In genomic region chrX:9888953-9889470, GRCh38 we compare ENCODE assay signal across 18 cellular contexts.
A peak's percentile ranks its signal among the peaks of the same experiment; 100 is the strongest.
DNase-seq lines count a peak whose midpoint lies in the region; ATAC-seq, FAIRE-seq and TF ChIP-seq lines count a peak whose summit lies in the region.
"Had no signal": no experiment of that assay in that cellular context is flagged by ENCODE, and none has a peak within 500 bp of the region (broad histone marks: within the 10 kb centered on the region; RNA-seq: fewer than 3 reads in every experiment).

No MANE protein-coding gene starts in this region.

- no peaks in the 10 kb centered on the region for H3K9me3 ChIP-seq in astrocyte (ENCODE audit: insufficient read depth, low read depth, low read length)
- H3K9me3 ChIP-seq: BLaER1 treated with 17β-estradiol and CSF1 and Interleukin-3, amounts not matched to agents 10 nM and 100 nM had no signal

- H3K36me3 ChIP-seq in BJ (ENCODE audit: control insufficient read depth, insufficient read depth, low read length) (no peaks in the 10 kb centered on the region), astrocyte (ENCODE audit: insufficient read depth, low read length) (no peaks in the 10 kb centered on the region)
- H3K36me3 ChIP-seq: BLaER1 treated with 17β-estradiol and CSF1 and Interleukin-3, amounts not matched to agents 10 nM and 100 nM had no signal

- no peaks in the 10 kb centered on the region for H3K36me3 Mint-ChIP-seq in HFFc6 (ENCODE audit: low read depth)
- H3K36me3 Mint-ChIP-seq in astrocyte (ENCODE audit: low read depth, unreplicated experiment): no peaks in the 10 kb centered on the region
- no peaks in the 10 kb centered on the region for H3K36me3 Mint-ChIP-seq in stimulated activated naive B cell treated with anti-CD40 and anti-IgM and Interleukin-4, amounts not matched to agents 10 μg/mL and 1 μg/mL and 100 μg/mL, for 72 hours
- H3K36me3 Mint-ChIP-seq: CD4-positive, CD25-positive, alpha-beta regulatory T cell had no signal

- H3K4me1 Mint-ChIP-seq in HFFc6 (ENCODE audit: low read depth) (peaks cover 15% of the 10 kb centered on the region), astrocyte (ENCODE audit: low read depth, unreplicated experiment) (peaks cover 5% of the 10 kb centered on the region)
- peaks cover 2 to 5% of the 10 kb centered on the region in 2 donors for H3K4me1 Mint-ChIP-seq in stimulated activated naive B cell treated with anti-CD40 and anti-IgM and Interleukin-4, amounts not matched to agents 10 μg/mL and 1 μg/mL and 100 μg/mL, for 72 hours
- H3K4me1 Mint-ChIP-seq: CD4-positive, CD25-positive, alpha-beta regulatory T cell had no signal

- no peak overlapping the region for H3K27ac ChIP-seq in astrocyte (ENCODE audit: low read depth, low read length)
- H3K27ac ChIP-seq: BLaER1 treated with 17β-estradiol and CSF1 and Interleukin-3, amounts not matched to agents 10 nM and 100 nM had no signal

- H3K4me3 Mint-ChIP-seq in HFFc6: no peak overlapping the region
- no peak overlapping the region for H3K4me3 Mint-ChIP-seq in astrocyte (ENCODE audit: unreplicated experiment)
- no peak overlapping the region for H3K4me3 Mint-ChIP-seq in stimulated activated naive B cell treated with anti-CD40 and anti-IgM and Interleukin-4, amounts not matched to agents 10 μg/mL and 1 μg/mL and 100 μg/mL, for 72 hours
- H3K4me3 Mint-ChIP-seq: CD4-positive, CD25-positive, alpha-beta regulatory T cell; GM23338 had no signal

- no peaks in the 10 kb centered on the region for H3K79me2 ChIP-seq in astrocyte (ENCODE audit: insufficient read depth, low read length)

- CTCF ChIA-PET in BJ (lab: Yijun Ruan, JAX): interaction anchor here (0.8 kb wide), 2 partner anchors 8 to 17 kb away, joined by 3 read pairs; no protein-coding TSS in a partner anchor

- H3K9me3 Mint-ChIP-seq in HFFc6 (no peaks in the 10 kb centered on the region), astrocyte (ENCODE audit: unreplicated experiment) (no peaks in the 10 kb centered on the region)
- H3K9me3 Mint-ChIP-seq in stimulated activated naive B cell treated with anti-CD40 and anti-IgM and Interleukin-4, amounts not matched to agents 10 μg/mL and 1 μg/mL and 100 μg/mL, for 72 hours: no peaks in the 10 kb centered on the region
- H3K9me3 Mint-ChIP-seq: CD4-positive, CD25-positive, alpha-beta regulatory T cell; GM23338 had no signal

- H3K27me3 ChIP-seq in BJ (ENCODE audit: control insufficient read depth, insufficient read depth, low read length): peaks cover 3% of the 10 kb centered on the region; the same call in 1 of the 2 replicates
- no peaks in the 10 kb centered on the region for H3K27me3 ChIP-seq in astrocyte (ENCODE audit: insufficient read depth, low read length)
- H3K27me3 ChIP-seq: BLaER1 treated with 17β-estradiol and CSF1 and Interleukin-3, amounts not matched to agents 10 nM and 100 nM had no signal

- H3K9ac ChIP-seq in astrocyte (ENCODE audit: low read length): no peak overlapping the region
- H3K9ac ChIP-seq: BLaER1 treated with 17β-estradiol and CSF1 and Interleukin-3, amounts not matched to agents 10 nM and 100 nM had no signal

- no peak overlapping the region for H3K4me2 ChIP-seq in astrocyte (ENCODE audit: low read length)
- H3K4me2 ChIP-seq: GM23338 had no signal

- peaks cover 2% of the 10 kb centered on the region; the same call in 1 of the 2 replicates for H3K27me3 Mint-ChIP-seq in HFFc6 (ENCODE audit: insufficient read depth)
- no peaks in the 10 kb centered on the region for H3K27me3 Mint-ChIP-seq in astrocyte (ENCODE audit: low read depth, unreplicated experiment)
- peaks cover 6% of the 10 kb centered on the region in 2 donors for H3K27me3 Mint-ChIP-seq in stimulated activated naive B cell treated with anti-CD40 and anti-IgM and Interleukin-4, amounts not matched to agents 10 μg/mL and 1 μg/mL and 100 μg/mL, for 72 hours
- H3K27me3 Mint-ChIP-seq: CD4-positive, CD25-positive, alpha-beta regulatory T cell had no signal

- ATAC-seq in GM19035 (IDR thresholded peaks at IDR 0.05; ENCODE audit: unreplicated experiment): no peak
- ATAC-seq in stimulated activated naive B cell treated with anti-CD40 and anti-IgM and Interleukin-4, amounts not matched to agents 10 μg/mL and 1 μg/mL and 100 μg/mL, for 72 hours (replicated peaks): no peak
- ATAC-seq: GM23338 had no signal

- H2AFZ ChIP-seq in astrocyte (ENCODE audit: low read depth, low read length): no peak overlapping the region
- H2AFZ ChIP-seq: GM23338 had no signal

- H3K4me3 ChIP-seq in BJ (ENCODE audit: low read depth, low read length) (no peak overlapping the region), astrocyte (ENCODE audit: insufficient read depth, low read depth, low read length) (no peak overlapping the region)
- H3K4me3 ChIP-seq: BLaER1 treated with 17β-estradiol and CSF1 and Interleukin-3, amounts not matched to agents 10 nM and 100 nM; GM23338 had no signal

- H3K27ac Mint-ChIP-seq in HFFc6 (no peak overlapping the region), astrocyte (ENCODE audit: unreplicated experiment) (no peak overlapping the region)
- no peak overlapping the region for H3K27ac Mint-ChIP-seq in stimulated activated naive B cell treated with anti-CD40 and anti-IgM and Interleukin-4, amounts not matched to agents 10 μg/mL and 1 μg/mL and 100 μg/mL, for 72 hours
- H3K27ac Mint-ChIP-seq: GM23338 had no signal

- POLR2A ChIA-PET in BJ (lab: Charles Lee): no interaction called here

- FAIRE-seq in astrocyte (lab: Jason Lieb, UNC): peak; percentile 74
- FAIRE-seq: A204.1, GM12892 had no signal

- no peaks in the 10 kb centered on the region for H3K4me1 ChIP-seq in astrocyte (ENCODE audit: insufficient read depth, low read length)

- no peaks in the 10 kb centered on the region for H4K20me1 ChIP-seq in astrocyte (ENCODE audit: insufficient read depth, low read length)
- H4K20me1 ChIP-seq: BLaER1 treated with 17β-estradiol and CSF1 and Interleukin-3, amounts not matched to agents 10 nM and 100 nM had no signal

- no peak for TF ChIP-seq CTCF in BJ (IDR thresholded peaks at IDR 0.05; ENCODE audit: insufficient read depth, low read depth, low read length)
- no peak for TF ChIP-seq CTCF in HFFc6 (IDR thresholded peaks at IDR 0.05)
- TF ChIP-seq CTCF in astrocyte (IDR thresholded peaks at IDR 0.05; ENCODE audit: insufficient read depth, low read depth, low read length): no peak
- TF ChIP-seq CTCF in GM13976 (IDR thresholded peaks at IDR 0.05; ENCODE audit: borderline replicate concordance, control extremely low read depth, extremely low read depth, insufficient read depth, missing control alignments): no peak

- DNase-seq in BJ (ENCODE audit: low read depth) (peak; percentile 55), HFFc6 (peak; percentile 48), astrocyte (ENCODE audit: low read depth) (no peak), NCI-H1417 (lab: John Stamatoyannopoulos, UW) (no peak), GM13976 (ENCODE audit: low spot score) (no peak)
- no peak for DNase-seq in stimulated activated naive B cell treated with anti-CD40 and anti-IgM and Interleukin-4, amounts not matched to agents 10 μg/mL and 1 μg/mL and 100 μg/mL, for 72 hours
- DNase-seq: AML-193; Calu3; CD4-positive, CD25-positive, alpha-beta regulatory T cell; DMS 273 treated with DMSO at 0.1 percent for 48 hours; GDM1; H7; KBM-7 had no signal

- in situ Hi-C loops in GM13976 (cut with MboI; ENCODE audit: low sequenced_read_pairs, unreplicated experiment): loop anchor here (10.0 kb wide), 1 partner anchor 96 kb away; no protein-coding TSS in a partner anchor

Comparison
In these comparisons a context has a peak if more than half of its experiments do, and no peak if none do; other contexts are left out.
1. DNase-seq: peak in BJ (single experiment) and HFFc6 (single experiment); none in astrocyte (single experiment), NCI-H1417 (0 of 3), stimulated activated naive B cell treated with anti-CD40 and anti-IgM and Interleukin-4, amounts not matched to agents 10 μg/mL and 1 μg/mL and 100 μg/mL, for 72 hours (single experiment) and GM13976 (single experiment).